ENCODE assay signal across 1 cellular context in genomic region chr15:56323435-56323834, GRCh38.
TF ChIP-seq lines count a peak whose summit lies in the region.

No MANE protein-coding gene starts in this region.

TF ChIP-seq in K562, 482 proteins besides CTCF, POLR2A, EP300 and RAD21 (continued from another document):
- TF ChIP-seq NCOA6 (IDR thresholded peaks at IDR 0.05) = no peak
- no peak for TF ChIP-seq ZNF449 (CRISPR knock-in tag; IDR thresholded peaks at IDR 0.05)
- TF ChIP-seq ATF7 (IDR thresholded peaks at IDR 0.05) = no peak
- TF ChIP-seq CREBBP (IDR thresholded peaks at IDR 0.05; ENCODE audit: low read depth, low read length) = no peak
- no peak for TF ChIP-seq ZFX (CRISPR knock-in tag; IDR thresholded peaks at IDR 0.05)
- TF ChIP-seq ARID2 (IDR thresholded peaks at IDR 0.05) = no peak
- no peak for TF ChIP-seq STAG1 (CRISPR knock-in tag; IDR thresholded peaks at IDR 0.05; ENCODE audit: borderline replicate concordance)
- TF ChIP-seq THRAP3 (IDR thresholded peaks at IDR 0.05; ENCODE audit: borderline replicate concordance) = no peak
- TF ChIP-seq ZC3H4 (CRISPR knock-in tag; IDR thresholded peaks at IDR 0.05; ENCODE audit: borderline replicate concordance) = no peak
- no peak for TF ChIP-seq SOX6 (IDR thresholded peaks at IDR 0.05)
- no peak for TF ChIP-seq BCOR (IDR thresholded peaks at IDR 0.05)
- TF ChIP-seq ATF1 (CRISPR knock-in tag; IDR thresholded peaks at IDR 0.05) = no peak
- no peak for TF ChIP-seq ATF1 (tag; IDR thresholded peaks at IDR 0.05)
- peak in 1 of 2 experiments; percentile 36; a peak in 1 of 4 replicates for TF ChIP-seq ETV6 (IDR thresholded peaks at IDR 0.05; ENCODE audit: borderline replicate concordance in 1 of 2, low read depth in 2 of 2, low read length in 1 of 2)
- no peak for TF ChIP-seq ETV6 (CRISPR knock-in tag; IDR thresholded peaks at IDR 0.05; ENCODE audit: borderline replicate concordance)
- no peak for TF ChIP-seq FOXK1 (CRISPR knock-in tag; IDR thresholded peaks at IDR 0.05; ENCODE audit: borderline replicate concordance)
- no peak for TF ChIP-seq ZBTB7A (IDR thresholded peaks at IDR 0.05; ENCODE audit: borderline replicate concordance, control insufficient read depth, low read depth, low read length)
- TF ChIP-seq ZNF512 (tag; IDR thresholded peaks at IDR 0.05) = peak; percentile 71
- peak; percentile 35; the same call in 1 of the 2 replicates for TF ChIP-seq EHMT2 (IDR thresholded peaks at IDR 0.05)
- peak; percentile 58 for TF ChIP-seq MAFF (IDR thresholded peaks at IDR 0.05; ENCODE audit: low read length)
- TF ChIP-seq SMARCA4 (IDR thresholded peaks at IDR 0.05) = 0 out of 2 replicates have a peak, but pooled peaks have one; percentile 13
- TF ChIP-seq HDAC1 (IDR thresholded peaks at IDR 0.05) = no peak
- no peak for TF ChIP-seq ZNF551 (CRISPR knock-in tag; IDR thresholded peaks at IDR 0.05)
- TF ChIP-seq ZNF311 (CRISPR knock-in tag; IDR thresholded peaks at IDR 0.05) = no peak
- TF ChIP-seq ELF1 (tag; IDR thresholded peaks at IDR 0.05) = no peak
- no peak for TF ChIP-seq FOXP1 (CRISPR knock-in tag; IDR thresholded peaks at IDR 0.05)
- peak; percentile 60; the same call in 1 of the 2 replicates for TF ChIP-seq NFRKB (IDR thresholded peaks at IDR 0.05; ENCODE audit: low read depth)
- peak; percentile 95 for TF ChIP-seq MAFG (tag; conservative IDR thresholded peaks at IDR 0.05)
- no peak for TF ChIP-seq FOXA1 (IDR thresholded peaks at IDR 0.05; ENCODE audit: borderline replicate concordance)
TF ChIP-seq in K562: peak in this region for 21.
